ENCODE assay signal across 17 cellular contexts in genomic region chr11:86508604-86509471, GRCh38.
DNase-seq lines count a peak whose midpoint lies in the region; ATAC-seq and TF ChIP-seq lines count a peak whose summit lies in the region.
"Had no signal": no experiment of that assay in that cellular context is flagged by ENCODE, and none has a peak within 500 bp of the region (broad histone marks: within the 10 kb centered on the region; RNA-seq: fewer than 3 reads in every experiment).

No MANE protein-coding gene starts in this region.

- H3K9me3 ChIP-seq in left ventricle myocardium inferior (replicated peaks) = peaks cover 7% of the 10 kb centered on the region
- peaks cover 6% of the 10 kb centered on the region for H3K9me3 ChIP-seq in mammary epithelial cell (replicated peaks; ENCODE audit: insufficient read depth, low read length)
- H3K9me3 ChIP-seq in aorta (ENCODE audit: control insufficient read depth, low read length) = no peaks in the 10 kb centered on the region

- H3K79me2 ChIP-seq in mammary epithelial cell (ENCODE audit: insufficient read depth, low read length) = no peaks in the 10 kb centered on the region

- ATAC-seq in Right ventricle myocardium inferior (peak; percentile 25), left colon (peak; percentile 77), aorta (ENCODE audit: low FRiP score) (peak; percentile 39), omental fat pad (ENCODE audit: low FRiP score) (no peak), GM21528 (IDR thresholded peaks at IDR 0.05; ENCODE audit: low FRiP score, unreplicated experiment) (no peak)
- ATAC-seq: activated naive CD4-positive, alpha-beta T cell treated with anti-CD3 and anti-CD28 coated beads, Interleukin-2, amount 50 U/mL, for 72 hours had no signal

- H3K27ac ChIP-seq in left ventricle myocardium inferior (replicated peaks) (no peak overlapping the region), mammary epithelial cell (ENCODE audit: insufficient read depth, low read depth, low read length) (no peak overlapping the region), aorta (ENCODE audit: low read depth in 1 of 2, low read length in 2 of 2) (no peak overlapping the region)
- H3K27ac ChIP-seq: HL-60 had no signal

- dilution Hi-C loops in mammary epithelial cell (cut with HindIII; ENCODE audit: low sequenced_read_pairs) = no loop called here

- H3K36me3 ChIP-seq in left ventricle myocardium inferior (no peaks in the 10 kb centered on the region), mammary epithelial cell (ENCODE audit: insufficient read depth, low read length) (no peaks in the 10 kb centered on the region), aorta (ENCODE audit: control insufficient read depth in 1 of 2, insufficient read depth in 2 of 2, low read length in 1 of 2) (no peaks in the 10 kb centered on the region)

- in situ Hi-C loops in mammary epithelial cell (cut with MboI; ENCODE audit: low sequenced_read_pairs in 2 of 2) = no loop called here

- H3K4me1 ChIP-seq in left ventricle myocardium inferior = peaks cover 24% of the 10 kb centered on the region
- peaks cover 27% of the 10 kb centered on the region for H3K4me1 ChIP-seq in mammary epithelial cell (ENCODE audit: insufficient read depth, low read length)
- H3K4me1 ChIP-seq in aorta (ENCODE audit: control insufficient read depth in 1 of 2, insufficient read depth in 2 of 2, low read length in 2 of 2) = peaks cover 0 to 4% of the 10 kb centered on the region in 2 donors

- no peak overlapping the region for H3K9ac ChIP-seq in mammary epithelial cell (ENCODE audit: insufficient read depth, low read length)

- H2AFZ ChIP-seq in mammary epithelial cell (ENCODE audit: low read depth, low read length) = no peak overlapping the region

- no peaks in the 10 kb centered on the region for H3K27me3 ChIP-seq in left ventricle myocardium inferior (ENCODE audit: low read depth)
- no peaks in the 10 kb centered on the region for H3K27me3 ChIP-seq in mammary epithelial cell (ENCODE audit: insufficient read depth, low read length)
- no peaks in the 10 kb centered on the region for H3K27me3 ChIP-seq in aorta (ENCODE audit: control insufficient read depth in 1 of 2, insufficient read depth in 2 of 2, low read length in 1 of 2)

- BruUV-seq in mammary epithelial cell (replicated peaks; lab: Mats Ljungman, UMichigan) = no TSS peak

- intact Hi-C loops in Right ventricle myocardium inferior (cut with DNase I) (no loop called here), left ventricle myocardium inferior (cut with micrococcal nuclease) (no loop called here), mammary epithelial cell (cut with micrococcal nuclease) (no loop called here), left colon (cut with DNase I, micrococcal nuclease) (no loop called here), aorta (cut with DNase I) (no loop called here)

- H4K20me1 ChIP-seq in mammary epithelial cell (ENCODE audit: insufficient read depth, low read length) = no peaks in the 10 kb centered on the region

- H3K4me3 ChIP-seq in left ventricle myocardium inferior (no peak overlapping the region), mammary epithelial cell (replicated peaks in 1 of 3; ENCODE audit: insufficient read depth in 1 of 3, low read depth in 2 of 3, low read length in 3 of 3) (no peak overlapping the region), aorta (ENCODE audit: low read length in 2 of 2) (no peak overlapping the region)

- 67% methylated on average over 5 of the region's 6 CpGs for WGBS in mammary epithelial cell (ENCODE audit: low coverage, missing lambda C conversion rate)
- WGBS in aorta, 2 donors = 78 to 94% methylated on average over 6 of the region's 6 CpGs

- CTCF ChIA-PET in mammary epithelial cell (lab: Charles Lee; ENCODE audit: low non-redundant PET) = no interaction called here

- DNase-seq in Right ventricle myocardium inferior (ENCODE audit: missing footprints) (no peak), left ventricle myocardium inferior (no peak), mammary epithelial cell (peak; percentile 81), left colon (no peak), aorta (no peak), NCI-H748 (lab: John Stamatoyannopoulos, UW; ENCODE audit: unreplicated experiment) (no peak), omental fat pad (ENCODE audit: low spot score) (no peak)
- DNase-seq: 8988T; central memory CD4-positive, alpha-beta T cell; glutamatergic neuron; NCI-H187 treated with DMSO at 0.1 percent for 48 hours; NCI-H526 treated with DMSO at 0.1 percent for 48 hours; posterior cingulate gyrus; T-helper 2 cell had no signal

- no peak for TF ChIP-seq CTCF in left ventricle myocardium inferior (IDR thresholded peaks at IDR 0.05; ENCODE audit: borderline replicate concordance)
- TF ChIP-seq CTCF in mammary epithelial cell (conservative IDR thresholded peaks at IDR 0.05 in 1 of 2, IDR thresholded peaks at IDR 0.05 in 1 of 2; ENCODE audit: extremely low read depth in 1 of 2, insufficient read depth in 1 of 2, low read depth in 1 of 2, low read length in 2 of 2) = no peak
- TF ChIP-seq CTCF in omental fat pad (IDR thresholded peaks at IDR 0.05) = no peak

- H3K4me2 ChIP-seq in mammary epithelial cell (ENCODE audit: insufficient read depth, low read depth, low read length) = peak overlapping the region; percentile 7

Comparison
In these comparisons a context has a peak if more than half of its experiments do, and no peak if none do; other contexts are left out.
1. ATAC-seq: peak in Right ventricle myocardium inferior (single experiment), left colon (single experiment) and aorta (single experiment); none in omental fat pad (single experiment) and GM21528 (single experiment).